Comparison of ENCODE assay signal across 21 cellular contexts in genomic region chr18:8357320-8357719, GRCh38.
DNase-seq lines count a peak whose midpoint lies in the region; ATAC-seq, FAIRE-seq and TF ChIP-seq lines count a peak whose summit lies in the region.
"Had no signal": no experiment of that assay in that cellular context is flagged by ENCODE, and none has a peak within 500 bp of the region (broad histone marks: within the 10 kb centered on the region; RNA-seq: fewer than 3 reads in every experiment).

No MANE protein-coding gene starts in this region.

- 51% methylated on average over 10 of the region's 10 CpGs; no CpG with 5 or more reads in 1 of the 2 experiments for WGBS in H1 (ENCODE audit: extremely low coverage in 1 of 2, insufficient coverage in 1 of 2, insufficient read length in 1 of 2, insufficient replicate concordance in 2 of 2, low coverage in 1 of 2, low lambda C conversion rate in 2 of 2, missing lambda C conversion rate in 1 of 2), 2 experiments

- H3K4me3 ChIP-seq in H1 (ENCODE audit: extremely low read depth in 1 of 4, insufficient read depth in 2 of 4, low read depth in 3 of 4, low read length in 4 of 4) = no peak overlapping the region
- H3K4me3 ChIP-seq: A549, HAP-1 had no signal

- H3K18ac ChIP-seq in H1 (ENCODE audit: extremely low read depth, low read length) = no peak overlapping the region

- POLR2A ChIA-PET in H1 (lab: Charles Lee; ENCODE audit: partially characterized antibody) = interaction anchor here (0.7 kb wide), 1 partner anchor 1316 kb away, joined by 4 read pairs; no protein-coding TSS in a partner anchor

- DNase-seq in NCI-H146 (lab: John Stamatoyannopoulos, UW) = peak; percentile 15
- no peak for DNase-seq in NCI-H146 treated with DMSO at 0.1 percent for 48 hours (lab: John Stamatoyannopoulos, UW; ENCODE audit: unreplicated experiment)
- DNase-seq in H1 (ENCODE audit: low read depth in 1 of 2, low spot score in 2 of 2) = no peak
- peak; percentile 37 for DNase-seq in iPS-NIHi7 (ENCODE audit: extremely low spot score)
- DNase-seq in ACHN = no peak
- no peak for DNase-seq in activated CD4-positive, CD25-positive, alpha-beta regulatory T cell treated with anti-CD3 and anti-CD28 coated beads, Interleukin-2, amount 50 U/mL, for 72 hours
- DNase-seq in effector CD8-positive, alpha-beta T cell (lab: John Stamatoyannopoulos, UW) = no peak
- DNase-seq: C1 segment of cervical spinal cord; Calu3; CD4-positive, alpha-beta memory T cell; COR-L47; DMS53; DMS79 treated with DMSO at 0.1 percent for 48 hours; GF-D8; HFFc6 had no signal

- H3K23ac ChIP-seq in H1 (ENCODE audit: insufficient read length) = no peak overlapping the region

- TF ChIP-seq CTCF in H1 (IDR thresholded peaks at IDR 0.05; ENCODE audit: control extremely low read depth in 1 of 3, insufficient read depth in 1 of 3, low read depth in 1 of 3, low read length in 3 of 3) = no peak

- no peaks in the 10 kb centered on the region for H3K27me3 ChIP-seq in H1 (replicated peaks in 1 of 4; ENCODE audit: control insufficient read depth in 3 of 4, extremely low read depth in 1 of 4, insufficient read depth in 3 of 4, low read length in 3 of 4)

- H3K23me2 ChIP-seq in H1 (ENCODE audit: low read depth, low read length) = no peaks in the 10 kb centered on the region

- H3K9me3 ChIP-seq in H1 (ENCODE audit: insufficient read depth in 2 of 2, low read depth in 1 of 2, low read length in 1 of 2) = no peaks in the 10 kb centered on the region
- H3K9me3 ChIP-seq: A549, HAP-1 had no signal

- H2AK5ac ChIP-seq in H1 (ENCODE audit: low read depth, low read length) = no peak overlapping the region

- H2AFZ ChIP-seq in H1 (ENCODE audit: low read length) = no peak overlapping the region

- no peak for ATAC-seq in GM21447 (IDR thresholded peaks at IDR 0.05; ENCODE audit: unreplicated experiment)
- ATAC-seq: A549 had no signal

- H4K8ac ChIP-seq in H1 (ENCODE audit: extremely low read depth, insufficient read depth, low read length) = no peak overlapping the region

- H3K27ac ChIP-seq in H1 (ENCODE audit: low read depth, low read length) = no peak overlapping the region
- H3K27ac ChIP-seq: 22Rv1, A549 had no signal

- no peak for TF ChIP-seq POLR2A in H1 (IDR thresholded peaks at IDR 0.05; ENCODE audit: control extremely low read depth in 1 of 2, low read depth in 2 of 2, low read length in 2 of 2)

- no peak overlapping the region for H3K56ac ChIP-seq in H1 (replicated peaks; ENCODE audit: insufficient read length, low read depth, low read length)

- H3K36me3 ChIP-seq in H1 (ENCODE audit: control insufficient read depth in 2 of 4, insufficient read depth in 4 of 4, low read length in 3 of 4) = no peaks in the 10 kb centered on the region
- H3K36me3 ChIP-seq: HAP-1 had no signal

- H3K79me1 ChIP-seq in H1 (ENCODE audit: low read depth, low read length) = no peaks in the 10 kb centered on the region

- no peak for TF ChIP-seq EP300 in H1 (IDR thresholded peaks at IDR 0.05; ENCODE audit: borderline replicate concordance in 1 of 2, low read depth in 2 of 2, low read length in 2 of 2)

- CTCF ChIA-PET in H1 (lab: Charles Lee; ENCODE audit: partially characterized antibody) = interaction anchor here (2.8 kb wide), 1 partner anchor 32 kb away, joined by 11 read pairs; no protein-coding TSS in a partner anchor

- H3K9ac ChIP-seq in H1 (replicated peaks in 1 of 4; ENCODE audit: extremely low read depth in 1 of 4, low read depth in 3 of 4, low read length in 3 of 4) = no peak overlapping the region

- peaks cover 3 to 15% (median 7%) of the 10 kb centered on the region in 4 experiments; a peak in 6 of 7 replicates for H3K4me1 ChIP-seq in H1 (replicated peaks in 1 of 4; ENCODE audit: control insufficient read depth in 3 of 4, insufficient read depth in 4 of 4, low read length in 3 of 4)
- H3K4me1 ChIP-seq: A549, HAP-1 had no signal

- no peak overlapping the region for H2BK15ac ChIP-seq in H1 (ENCODE audit: low read length)

- no peak overlapping the region for H2BK5ac ChIP-seq in H1 (ENCODE audit: low read depth, low read length)

- no peak for TF ChIP-seq RAD21 in H1 (IDR thresholded peaks at IDR 0.05 in 1 of 2, conservative IDR thresholded peaks at IDR 0.05 in 1 of 2; ENCODE audit: low read depth in 2 of 2, low read length in 2 of 2)

- in situ Hi-C loops in ACHN (cut with HindIII; ENCODE audit: low pct_ligation_motif_present, low pct_unique_long_range_greater_than_20kb, low sequenced_read_pairs) = no loop called here

- FAIRE-seq in H1 (lab: Jason Lieb, UNC) = peak; percentile 52
- FAIRE-seq: A549, GM12891, GM18507 had no signal

- H3K14ac ChIP-seq in H1 (ENCODE audit: insufficient read length) = no peak overlapping the region

- no peak overlapping the region for H2BK120ac ChIP-seq in H1 (replicated peaks; ENCODE audit: low read depth, low read length)

- no peak overlapping the region for H4K91ac ChIP-seq in H1 (replicated peaks; ENCODE audit: insufficient read length, low read length)

- no peak overlapping the region for H3K4ac ChIP-seq in H1 (replicated peaks; ENCODE audit: insufficient read length, low read depth, low read length)

- no peak overlapping the region for H3K4me2 ChIP-seq in H1 (ENCODE audit: insufficient read depth in 1 of 2, low read depth in 2 of 2, low read length in 2 of 2)
- H3K4me2 ChIP-seq: A549 had no signal

- no peaks in the 10 kb centered on the region for H3K79me2 ChIP-seq in H1 (ENCODE audit: control insufficient read depth in 1 of 2, insufficient read depth in 2 of 2, low read length in 2 of 2)

- H4K5ac ChIP-seq in H1 (ENCODE audit: insufficient read length, low read depth, low read length) = no peak overlapping the region

- no peaks in the 10 kb centered on the region for H4K20me1 ChIP-seq in H1 (replicated peaks in 1 of 2; ENCODE audit: control insufficient read depth in 1 of 2, insufficient read depth in 2 of 2, low read length in 2 of 2)

- no peak overlapping the region for H2BK20ac ChIP-seq in H1 (ENCODE audit: low read length)

- H2BK12ac ChIP-seq in H1 (ENCODE audit: low read depth, low read length) = no peak overlapping the region

TF ChIP-seq in H1, 55 proteins besides CTCF, POLR2A, EP300 and RAD21:
- TF ChIP-seq SIX5 (IDR thresholded peaks at IDR 0.05; ENCODE audit: low read depth, low read length) (no peak), SIRT6 (IDR thresholded peaks at IDR 0.05; ENCODE audit: low read length) (no peak), PHF8 (conservative IDR thresholded peaks at IDR 0.05; ENCODE audit: low read depth, low read length) (no peak), FOSL1 (IDR thresholded peaks at IDR 0.05; ENCODE audit: insufficient read depth, low read depth, low read length) (no peak), CEBPB (IDR thresholded peaks at IDR 0.05; ENCODE audit: low read depth, low read length) (no peak), RFX5 (IDR thresholded peaks at IDR 0.05; ENCODE audit: borderline replicate concordance, low read depth, low read length) (no peak), JUND (IDR thresholded peaks at IDR 0.05; ENCODE audit: low read length) (no peak), TEAD4 (IDR thresholded peaks at IDR 0.05; ENCODE audit: low read depth, low read length) (no peak), TAF7 (optimal IDR thresholded peaks at IDR 0.05; ENCODE audit: borderline replicate concordance, low read depth, low read length) (no peak), BACH1 (IDR thresholded peaks at IDR 0.05; ENCODE audit: low read length) (no peak), USF2 (IDR thresholded peaks at IDR 0.05; ENCODE audit: low read length) (no peak), NANOG (IDR thresholded peaks at IDR 0.05; ENCODE audit: insufficient read depth, low read depth, low read length, poor library complexity, severe bottlenecking) (no peak)

Comparison
In these comparisons a context has a peak if more than half of its experiments do, and no peak if none do; other contexts are left out.
1. DNase-seq: peak in NCI-H146 (single experiment) and iPS-NIHi7 (single experiment); none in NCI-H146 treated with DMSO at 0.1 percent for 48 hours (single experiment), H1 (0 of 2), ACHN (single experiment), activated CD4-positive, CD25-positive, alpha-beta regulatory T cell treated with anti-CD3 and anti-CD28 coated beads, Interleukin-2, amount 50 U/mL, for 72 hours (single experiment) and effector CD8-positive, alpha-beta T cell (single experiment).